Comparison of ENCODE assay signal across 8 cellular contexts in genomic region chr11:119057000-119057769, GRCh38. TPM values are rescaled to one million over a fixed set of nuclear protein-coding genes. Genes with fewer than 3 reads are reported as not detected.
DNase-seq lines count a peak whose midpoint lies in the region; ATAC-seq and TF ChIP-seq lines count a peak whose summit lies in the region.

A gene with protein sequence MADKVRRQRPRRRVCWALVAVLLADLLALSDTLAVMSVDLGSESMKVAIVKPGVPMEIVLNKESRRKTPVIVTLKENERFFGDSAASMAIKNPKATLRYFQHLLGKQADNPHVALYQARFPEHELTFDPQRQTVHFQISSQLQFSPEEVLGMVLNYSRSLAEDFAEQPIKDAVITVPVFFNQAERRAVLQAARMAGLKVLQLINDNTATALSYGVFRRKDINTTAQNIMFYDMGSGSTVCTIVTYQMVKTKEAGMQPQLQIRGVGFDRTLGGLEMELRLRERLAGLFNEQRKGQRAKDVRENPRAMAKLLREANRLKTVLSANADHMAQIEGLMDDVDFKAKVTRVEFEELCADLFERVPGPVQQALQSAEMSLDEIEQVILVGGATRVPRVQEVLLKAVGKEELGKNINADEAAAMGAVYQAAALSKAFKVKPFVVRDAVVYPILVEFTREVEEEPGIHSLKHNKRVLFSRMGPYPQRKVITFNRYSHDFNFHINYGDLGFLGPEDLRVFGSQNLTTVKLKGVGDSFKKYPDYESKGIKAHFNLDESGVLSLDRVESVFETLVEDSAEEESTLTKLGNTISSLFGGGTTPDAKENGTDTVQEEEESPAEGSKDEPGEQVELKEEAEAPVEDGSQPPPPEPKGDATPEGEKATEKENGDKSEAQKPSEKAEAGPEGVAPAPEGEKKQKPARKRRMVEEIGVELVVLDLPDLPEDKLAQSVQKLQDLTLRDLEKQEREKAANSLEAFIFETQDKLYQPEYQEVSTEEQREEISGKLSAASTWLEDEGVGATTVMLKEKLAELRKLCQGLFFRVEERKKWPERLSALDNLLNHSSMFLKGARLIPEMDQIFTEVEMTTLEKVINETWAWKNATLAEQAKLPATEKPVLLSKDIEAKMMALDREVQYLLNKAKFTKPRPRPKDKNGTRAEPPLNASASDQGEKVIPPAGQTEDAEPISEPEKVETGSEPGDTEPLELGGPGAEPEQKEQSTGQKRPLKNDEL (minus strand): TSS chr11:119057205. CDS start chr11:119056160, 1,045 bp downstream.

- WGBS in endodermal cell (ENCODE audit: insufficient coverage in 1 of 2, insufficient read length in 1 of 2), 2 experiments, result 0% methylated on average over 25 to 79 of the region's 79 CpGs
- 0% methylated on average over 37 to 62 of the region's 79 CpGs for WGBS in mesodermal cell (ENCODE audit: insufficient coverage in 2 of 2), 2 experiments

- TF ChIP-seq CTCF in endodermal cell (conservative IDR thresholded peaks at IDR 0.05), result peak; percentile 65

- peak; percentile 88 for DNase-seq in Caki2 (ENCODE audit: low read depth)
- peak; percentile 17 to 98 (median 94) for DNase-seq in HUDEP-2 (lab: John Stamatoyannopoulos, UW; ENCODE audit: unreplicated experiment in 76 of 76)
- DNase-seq in NT2/D1 (ENCODE audit: low read depth, low spot score), result peak; percentile 95
- peak; percentile 93 for DNase-seq in activated CD8-positive, alpha-beta memory T cell treated with anti-CD3 and anti-CD28 coated beads, Interleukin-2, amount 50 U/mL, for 1 hour (ENCODE audit: extremely low read depth)
- peak; percentile 99 for DNase-seq in endodermal cell
- peak; percentile 96 to 98 for DNase-seq in stimulated activated CD8-positive, alpha-beta memory T cell treated with anti-CD3 and anti-CD28 coated beads, Interleukin-15, amount 100 ng/mL, for 4 hours (ENCODE audit: low read depth in 2 of 2)

- H3K4me3 Mint-ChIP-seq in endodermal cell, result peak within 1 kb of the TSS; percentile 90

- peak within 1 kb of the TSS; percentile 88 for H3K27ac ChIP-seq in endodermal cell (ENCODE audit: low read depth, low read length)
- peak within 1 kb of the TSS; percentile 94 for H3K27ac ChIP-seq in mesodermal cell (ENCODE audit: low read depth, low read length, severe bottlenecking)

- peaks cover 42% of the 10 kb centered on the region for H3K36me3 Mint-ChIP-seq in endodermal cell (ENCODE audit: low read depth)

- H3K27ac Mint-ChIP-seq in endodermal cell, result peak within 1 kb of the TSS; percentile 97

- ATAC-seq in GM21381 (IDR thresholded peaks at IDR 0.05; ENCODE audit: unreplicated experiment), result peak; percentile 92

- peak within 1 kb of the TSS; percentile 83 for H3K9ac ChIP-seq in NT2/D1 (ENCODE audit: insufficient read length, low read depth)
- peak within 1 kb of the TSS; percentile 81 for H3K9ac ChIP-seq in endodermal cell (ENCODE audit: extremely low read depth, low read length, poor library complexity, severe bottlenecking)

- H3K36me3 ChIP-seq in NT2/D1 (ENCODE audit: insufficient read depth, insufficient read length, low read length) (peaks cover 39% of the 10 kb centered on the region), endodermal cell (ENCODE audit: control insufficient read depth, insufficient read depth, low read length) (peaks cover 35% of the 10 kb centered on the region), mesodermal cell (ENCODE audit: control insufficient read depth, insufficient read depth, low read length) (peaks cover 36% of the 10 kb centered on the region)

- in situ Hi-C loops in Caki2 (cut with HindIII; ENCODE audit: low pct_unique_long_range_greater_than_20kb, low sequenced_read_pairs), result no loop called here

- H3K9me3 ChIP-seq in NT2/D1 (ENCODE audit: insufficient read depth, low read length), result no peaks in the 10 kb centered on the region
- H3K9me3 ChIP-seq in endodermal cell (ENCODE audit: control insufficient read depth, low read length), result no peaks in the 10 kb centered on the region
- H3K9me3 ChIP-seq in mesodermal cell (ENCODE audit: control insufficient read depth, low read length), result no peaks in the 10 kb centered on the region

- no peaks in the 10 kb centered on the region for H3K27me3 ChIP-seq in NT2/D1 (ENCODE audit: insufficient read depth, insufficient read length)
- H3K27me3 ChIP-seq in endodermal cell (ENCODE audit: control insufficient read depth, insufficient read depth, low read length, poor library complexity, severe bottlenecking), result no peaks in the 10 kb centered on the region

- peaks cover 6% of the 10 kb centered on the region for H3K9me3 Mint-ChIP-seq in endodermal cell

- H3K4me1 ChIP-seq in NT2/D1 (ENCODE audit: insufficient read depth, insufficient read length) (peaks cover 6% of the 10 kb centered on the region), endodermal cell (ENCODE audit: control insufficient read depth, insufficient read depth, low read length) (no peaks in the 10 kb centered on the region), mesodermal cell (ENCODE audit: control insufficient read depth, insufficient read depth, low read length, poor library complexity, severe bottlenecking) (peaks cover 8% of the 10 kb centered on the region)

- H3K27me3 Mint-ChIP-seq in endodermal cell (ENCODE audit: insufficient read depth), result no peaks in the 10 kb centered on the region

- H3K4me3 ChIP-seq in NT2/D1 (ENCODE audit: insufficient read length, low read depth) (peak within 1 kb of the TSS; percentile 83), endodermal cell (ENCODE audit: low read length) (peak within 1 kb of the TSS; percentile 93), mesodermal cell (ENCODE audit: extremely low read depth, insufficient read depth, low read length, poor library complexity, severe bottlenecking) (peak within 1 kb of the TSS; percentile 98)

- peaks cover 16% of the 10 kb centered on the region for H3K4me1 Mint-ChIP-seq in endodermal cell

RNA-seq across cellular contexts. Expression of the gene that starts here (rescaled TPM):
- total RNA-seq in Caki2 (2014; rRNA removed; shearing (Covaris generic); ENCODE audit: low replicate concordance), result 74.1 and 92.8 TPM in 2 replicates
- 100 to 1,000 TPM; 277 to 315 TPM for total RNA-seq in endodermal cell
- polyA plus RNA-seq in endodermal cell (2013, experiment 1 of 2), result 144 TPM
- polyA plus RNA-seq in endodermal cell (2013, experiment 2 of 2), result 161 TPM
- polyA plus RNA-seq in mesodermal cell (2013, experiment 1 of 2), result 246 TPM
- 207 TPM for polyA plus RNA-seq in mesodermal cell (2013, experiment 2 of 2)

Comparison
In these comparisons a context has a peak if more than half of its experiments do, and no peak if none do; other contexts are left out.
1. Peak in every context shown above with its lines: DNase-seq, ATAC-seq, H3K4me3 ChIP-seq and H3K27ac ChIP-seq.